17 cellular contexts compared by ENCODE assay signal in genomic region chr17:57354669-57355068, GRCh38.
DNase-seq lines count a peak whose midpoint lies in the region; ATAC-seq and TF ChIP-seq lines count a peak whose summit lies in the region.
"Had no signal": no experiment of that assay in that cellular context is flagged by ENCODE, and none has a peak within 500 bp of the region (broad histone marks: within the 10 kb centered on the region; RNA-seq: fewer than 3 reads in every experiment).

No MANE protein-coding gene starts in this region.

- H3K9ac ChIP-seq in OCI-LY1 (ENCODE audit: low read length): no peak overlapping the region; the same call in 1 of the 2 replicates
- H3K9ac ChIP-seq: GM23248 had no signal

- H3K79me2 ChIP-seq in OCI-LY1 (ENCODE audit: insufficient read depth, low read length): peaks cover 32% of the 10 kb centered on the region

- H3K4me3 ChIP-seq in right atrium auricular region (no peak overlapping the region), OCI-LY1 (ENCODE audit: low read depth, low read length, poor library complexity, severe bottlenecking) (no peak overlapping the region)
- H3K4me3 ChIP-seq: colonic mucosa, GM23248, K562 had no signal

- H3K36me3 ChIP-seq in right atrium auricular region: no peaks in the 10 kb centered on the region
- H3K36me3 ChIP-seq in OCI-LY1 (ENCODE audit: insufficient read depth, low read length): peaks cover 36% of the 10 kb centered on the region; the same call in 1 of the 2 replicates
- H3K36me3 ChIP-seq: colonic mucosa had no signal

- peak overlapping the region; percentile 67; the same call in 1 of the 2 replicates for H3K4me2 ChIP-seq in OCI-LY1 (ENCODE audit: low read length)

- no peaks in the 10 kb centered on the region for H4K20me1 ChIP-seq in OCI-LY1 (ENCODE audit: insufficient read depth, low read length)

- H3K27me3 ChIP-seq in right atrium auricular region (no peaks in the 10 kb centered on the region), OCI-LY1 (ENCODE audit: insufficient read depth, low read length) (no peaks in the 10 kb centered on the region), layer of hippocampus (ENCODE audit: control insufficient read depth, insufficient read depth, low read length) (no peaks in the 10 kb centered on the region)
- H3K27me3 ChIP-seq: colonic mucosa, foreskin keratinocyte had no signal

- no peaks in the 10 kb centered on the region for H3K9me2 ChIP-seq in OCI-LY1 (ENCODE audit: low read depth, low read length)

- peaks cover 0 to 46% of the 10 kb centered on the region in 2 donors for H3K4me1 ChIP-seq in right atrium auricular region
- H3K4me1 ChIP-seq in OCI-LY1 (ENCODE audit: insufficient read depth, low read length, severe bottlenecking): peaks cover 77% of the 10 kb centered on the region
- H3K4me1 ChIP-seq: colonic mucosa had no signal

- H3F3A ChIP-seq in OCI-LY1 (ENCODE audit: insufficient read depth, low read length): no peaks in the 10 kb centered on the region

- H2AFZ ChIP-seq in OCI-LY1 (ENCODE audit: low read length): no peak overlapping the region
- H2AFZ ChIP-seq: GM23248 had no signal

- TF ChIP-seq CTCF in right atrium auricular region (IDR thresholded peaks at IDR 0.05) (no peak), OCI-LY1 (IDR thresholded peaks at IDR 0.05; ENCODE audit: low read length) (no peak)

- intact Hi-C loops in Right ventricle myocardium inferior (cut with DNase I): loop anchor here (5.0 kb wide), 1 partner anchor 67 kb away; no protein-coding TSS in a partner anchor
- intact Hi-C loops in posterior cingulate gyrus (cut with DNase I): no loop called here

- H3K27ac ChIP-seq in right atrium auricular region (peak overlapping the region; percentile 61 to 69), OCI-LY1 (ENCODE audit: low read depth, low read length, poor library complexity, severe bottlenecking) (peak overlapping the region; percentile 99), layer of hippocampus (ENCODE audit: low read depth, low read length) (peak overlapping the region; percentile 9)
- H3K27ac ChIP-seq: colonic mucosa, foreskin keratinocyte, GM23248 had no signal

- no peaks in the 10 kb centered on the region for H3K9me3 ChIP-seq in right atrium auricular region
- H3K9me3 ChIP-seq in OCI-LY1 (ENCODE audit: low read length): no peaks in the 10 kb centered on the region
- H3K9me3 ChIP-seq: colonic mucosa had no signal

- ATAC-seq in Right ventricle myocardium inferior: no peak
- ATAC-seq: foreskin keratinocyte had no signal

- no peak for DNase-seq in right atrium auricular region (ENCODE audit: low spot score)
- DNase-seq in Right ventricle myocardium inferior (ENCODE audit: missing footprints): no peak
- DNase-seq in glomerular visceral epithelial cell (ENCODE audit: extremely low spot score): no peak
- no peak for DNase-seq in amygdala (lab: John Stamatoyannopoulos, UW)
- no peak for DNase-seq in posterior cingulate gyrus
- DNase-seq: activated CD4-positive, alpha-beta T cell treated with anti-CD3 and anti-CD28 coated beads for 4 hours; activated T-cell treated with anti-CD3 and anti-CD28 coated beads, Interleukin-2, amount 50 U/mL, for 72 hours; colonic mucosa; foreskin keratinocyte; GM23248; NCI-H2227 treated with DMSO at 0.1 percent for 48 hours; SHP77; substantia nigra; T1000 had no signal

Comparison
In these comparisons a context has a peak if more than half of its experiments do, and no peak if none do; other contexts are left out.
1. H3K27ac ChIP-seq: peak in every context shown above with its lines; median percentile 99 in OCI-LY1; 65 in right atrium auricular region; 9 in layer of hippocampus.